1 cellular context compared by ENCODE assay signal in genomic region chr5:82406200-82406773, GRCh38.
TF ChIP-seq lines count a peak whose summit lies in the region.

No MANE protein-coding gene starts in this region.

TF ChIP-seq in GM23338, 12 proteins besides CTCF, POLR2A, EP300 and RAD21 (continued from another document):
- no peak for TF ChIP-seq ETS1 (IDR thresholded peaks at IDR 0.05)
- no peak for TF ChIP-seq EZH2 (IDR thresholded peaks at IDR 0.05; ENCODE audit: low read depth, unreplicated experiment)
